Comparison of ENCODE assay signal across 14 cellular contexts in genomic region chr21:44088401-44088780, GRCh38. TPM values are rescaled to one million over a fixed set of nuclear protein-coding genes. Genes with fewer than 3 reads are reported as not detected.
A peak's percentile ranks its signal among the peaks of the same experiment; 100 is the strongest.
DNase-seq lines count a peak whose midpoint lies in the region; ATAC-seq and TF ChIP-seq lines count a peak whose summit lies in the region.
"Had no signal": no experiment of that assay in that cellular context is flagged by ENCODE, and none has a peak within 500 bp of the region (broad histone marks: within the 10 kb centered on the region; RNA-seq: fewer than 3 reads in every experiment).

No MANE protein-coding gene starts in this region.

- no peaks in the 10 kb centered on the region for H3K9me3 Mint-ChIP-seq in CD8-positive, alpha-beta T cell
- H3K9me3 Mint-ChIP-seq in activated CD4-positive, alpha-beta memory T cell treated with anti-CD3 and anti-CD28 coated beads for 36 hours, result no peaks in the 10 kb centered on the region
- no peaks in the 10 kb centered on the region for H3K9me3 Mint-ChIP-seq in osteocyte (ENCODE audit: unreplicated experiment)

- H3K27me3 Mint-ChIP-seq in CD8-positive, alpha-beta T cell (ENCODE audit: low read depth), result no peaks in the 10 kb centered on the region
- no peaks in the 10 kb centered on the region for H3K27me3 Mint-ChIP-seq in activated CD4-positive, alpha-beta memory T cell treated with anti-CD3 and anti-CD28 coated beads for 36 hours
- no peaks in the 10 kb centered on the region for H3K27me3 Mint-ChIP-seq in osteocyte (ENCODE audit: unreplicated experiment)

- H3K27me3 ChIP-seq in CD8-positive, alpha-beta T cell (ENCODE audit: insufficient read depth, low read length), result no peaks in the 10 kb centered on the region
- H3K27me3 ChIP-seq: thyroid gland had no signal

- POLR2A ChIA-PET in CD8-positive, alpha-beta T cell (lab: Charles Lee), result interaction anchor here (0.9 to 2.8 kb wide), 4 partner anchors 10 to 76 kb away, joined by 3 to 14 read pairs (median 4); partner anchors contain the start of gene TRAPPC10
- POLR2A ChIA-PET in activated CD4-positive, alpha-beta memory T cell treated with anti-CD3 and anti-CD28 coated beads for 36 hours (lab: Charles Lee), result no interaction called here

- peak overlapping the region; percentile 77 for H3K4me3 Mint-ChIP-seq in CD8-positive, alpha-beta T cell
- H3K4me3 Mint-ChIP-seq in activated CD4-positive, alpha-beta memory T cell treated with anti-CD3 and anti-CD28 coated beads for 36 hours, result no peak overlapping the region
- no peak overlapping the region for H3K4me3 Mint-ChIP-seq in osteocyte (ENCODE audit: unreplicated experiment)

- no peak overlapping the region for H3K4me3 ChIP-seq in CD8-positive, alpha-beta T cell (ENCODE audit: low read depth, low read length)
- H3K4me3 ChIP-seq in epithelial cell of esophagus (ENCODE audit: low read length), result no peak overlapping the region
- H3K4me3 ChIP-seq: thyroid gland had no signal

- CTCF ChIA-PET in CD8-positive, alpha-beta T cell (lab: Charles Lee), result interaction anchor here (0.6 to 1.3 kb wide), 3 partner anchors 9 to 297 kb away, joined by 3 to 7 read pairs (median 3); no protein-coding TSS in a partner anchor
- CTCF ChIA-PET in activated CD4-positive, alpha-beta memory T cell treated with anti-CD3 and anti-CD28 coated beads for 36 hours (lab: Charles Lee), result interaction anchor here (0.8 kb wide), 1 partner anchor 75 kb away, joined by 4 read pairs; no protein-coding TSS in a partner anchor

- H3K9me3 ChIP-seq in CD8-positive, alpha-beta T cell (ENCODE audit: low read length), result no peaks in the 10 kb centered on the region
- H3K9me3 ChIP-seq: thyroid gland had no signal

- ATAC-seq in CD8-positive, alpha-beta T cell, result no peak
- no peak for ATAC-seq in HG03354 (IDR thresholded peaks at IDR 0.05; ENCODE audit: poor library complexity, severe bottlenecking, unreplicated experiment)

- H3K27ac ChIP-seq in CD8-positive, alpha-beta T cell (ENCODE audit: low read depth, low read length), result peak overlapping the region; percentile 65
- H3K27ac ChIP-seq: RWPE1, thyroid gland had no signal

- intact Hi-C loops in CD8-positive, alpha-beta T cell (cut with DNase I, micrococcal nuclease), result no loop called here
- intact Hi-C loops in activated CD4-positive, alpha-beta memory T cell treated with anti-CD3 and anti-CD28 coated beads for 36 hours (cut with micrococcal nuclease), result no loop called here

- TF ChIP-seq CTCF in CD8-positive, alpha-beta T cell (IDR thresholded peaks at IDR 0.05), result no peak
- TF ChIP-seq CTCF in epithelial cell of esophagus (IDR thresholded peaks at IDR 0.05; ENCODE audit: insufficient read depth, low read depth, low read length, missing control alignments) (no peak), osteocyte (IDR thresholded peaks at IDR 0.05) (no peak)

- H3K36me3 Mint-ChIP-seq in CD8-positive, alpha-beta T cell, result peaks cover 67% of the 10 kb centered on the region
- H3K36me3 Mint-ChIP-seq in activated CD4-positive, alpha-beta memory T cell treated with anti-CD3 and anti-CD28 coated beads for 36 hours, result peaks cover 74% of the 10 kb centered on the region
- H3K36me3 Mint-ChIP-seq in osteocyte (ENCODE audit: unreplicated experiment), result peaks cover 57% of the 10 kb centered on the region

- H3K4me1 ChIP-seq in CD8-positive, alpha-beta T cell (ENCODE audit: insufficient read depth, low read length), result peaks cover 81% of the 10 kb centered on the region

- H3K36me3 ChIP-seq in CD8-positive, alpha-beta T cell (ENCODE audit: insufficient read depth, low read length), result peaks cover 36% of the 10 kb centered on the region

- H3K27ac Mint-ChIP-seq in CD8-positive, alpha-beta T cell, result peak overlapping the region; percentile 95
- peak overlapping the region; percentile 99 for H3K27ac Mint-ChIP-seq in activated CD4-positive, alpha-beta memory T cell treated with anti-CD3 and anti-CD28 coated beads for 36 hours
- no peak overlapping the region for H3K27ac Mint-ChIP-seq in osteocyte (ENCODE audit: unreplicated experiment)

- peaks cover 80% of the 10 kb centered on the region for H3K4me1 Mint-ChIP-seq in CD8-positive, alpha-beta T cell (ENCODE audit: low read depth)
- peaks cover 72% of the 10 kb centered on the region for H3K4me1 Mint-ChIP-seq in activated CD4-positive, alpha-beta memory T cell treated with anti-CD3 and anti-CD28 coated beads for 36 hours (ENCODE audit: low read depth)
- no peaks in the 10 kb centered on the region for H3K4me1 Mint-ChIP-seq in osteocyte (ENCODE audit: unreplicated experiment)

- DNase-seq in CD8-positive, alpha-beta T cell, result peak in 1 of 7 experiments; percentile 8
- no peak for DNase-seq in activated CD4-positive, alpha-beta memory T cell treated with anti-CD3 and anti-CD28 coated beads for 36 hours
- DNase-seq in epithelial cell of esophagus (ENCODE audit: low read depth) (peak; percentile 36), osteocyte (ENCODE audit: extremely low spot score, unreplicated experiment) (peak; percentile 75), foreskin melanocyte (no peak), NCI-H748 treated with DMSO at 0.1 percent for 48 hours (lab: John Stamatoyannopoulos, UW) (no peak)
- DNase-seq in stimulated activated CD4-positive, alpha-beta T cell treated with anti-CD3 and anti-CD28 coated beads, Interleukin-12 subunit alpha, Interleukin-12 subunit beta, amount 100 ng/mL, for 4 hours, result no peak
- DNase-seq: KG1, midbrain, NCI-H146, NCI-H524, thyroid gland had no signal

RNA-seq across cellular contexts. Expression of gene PWP2, which starts 18.8 kb away (rescaled TPM):
- total RNA-seq in CD8-positive, alpha-beta T cell, result 10 to 100 TPM; 15.7 to 22.9 TPM
- 10 to 100 TPM; 38.5 to 39.8 TPM for total RNA-seq in activated CD4-positive, alpha-beta memory T cell treated with anti-CD3 and anti-CD28 coated beads for 36 hours
- total RNA-seq in osteocyte, result 0.75 and 2.2 TPM in 2 replicates

RNA-seq across cellular contexts. Expression of gene GATD3, which starts 45.1 kb away (rescaled TPM):
- total RNA-seq in CD8-positive, alpha-beta T cell, result 10 to 100 TPM in 1 of 2 experiments, 1 to 10 TPM in 1; 8.2 to 10.4 TPM
- total RNA-seq in activated CD4-positive, alpha-beta memory T cell treated with anti-CD3 and anti-CD28 coated beads for 36 hours, result 10 to 100 TPM; 40.1 to 44.9 TPM
- total RNA-seq in osteocyte, result 8.2 and 9.4 TPM in 2 replicates

Comparison
In these comparisons a context has a peak if more than half of its experiments do, and no peak if none do; other contexts are left out.
1. DNase-seq: peak in epithelial cell of esophagus (single experiment) and osteocyte (single experiment); none in activated CD4-positive, alpha-beta memory T cell treated with anti-CD3 and anti-CD28 coated beads for 36 hours (single experiment), stimulated activated CD4-positive, alpha-beta T cell treated with anti-CD3 and anti-CD28 coated beads, Interleukin-12 subunit alpha, Interleukin-12 subunit beta, amount 100 ng/mL, for 4 hours (single experiment), foreskin melanocyte (single experiment) and NCI-H748 treated with DMSO at 0.1 percent for 48 hours (single experiment).